26 cellular contexts compared by ENCODE assay signal in genomic region chr12:87405918-87406317, GRCh38.
DNase-seq lines count a peak whose midpoint lies in the region; ATAC-seq, FAIRE-seq and TF ChIP-seq lines count a peak whose summit lies in the region.
"Had no signal": no experiment of that assay in that cellular context is flagged by ENCODE, and none has a peak within 500 bp of the region (broad histone marks: within the 10 kb centered on the region; RNA-seq: fewer than 3 reads in every experiment).

No MANE protein-coding gene starts in this region.

- ATAC-seq in GM19035 (IDR thresholded peaks at IDR 0.05; ENCODE audit: unreplicated experiment), result no peak
- no peak for ATAC-seq in GM21619 (IDR thresholded peaks at IDR 0.05; ENCODE audit: unreplicated experiment)
- no peak for ATAC-seq in GM18858 (IDR thresholded peaks at IDR 0.05; ENCODE audit: unreplicated experiment)
- ATAC-seq: HepG2, Panc1, T-cell had no signal

- H3K27ac ChIP-seq in RWPE1, result no peak overlapping the region
- H3K27ac ChIP-seq: BLaER1 treated with 17β-estradiol and CSF1 and Interleukin-3, amounts not matched to agents 10 nM and 100 nM; HL-60 had no signal

- FAIRE-seq in bronchial epithelial cell (lab: Jason Lieb, UNC), result no peak
- FAIRE-seq: GM18507, H1, HepG2 had no signal

- CTCF ChIA-PET in RWPE1 (lab: Yijun Ruan, JAX), result no interaction called here

- DNase-seq in HPDE6-E6E7 (ENCODE audit: extremely low spot score), result peak; percentile 1
- peak; percentile 15 for DNase-seq in RWPE1 (ENCODE audit: low spot score)
- DNase-seq in bronchial epithelial cell (ENCODE audit: low read depth), result peak; percentile 74
- DNase-seq in fibroblast of the aortic adventitia (ENCODE audit: low read depth), result peak; percentile 42
- DNase-seq in dedifferentiated amniotic fluid mesenchymal stem cell (ENCODE audit: extremely low spot score), result no peak
- DNase-seq: CD4-positive, alpha-beta memory T cell; COR-L47; DMS53; HCEC 1CT; Kasumi-1; MG63; NCI-H2029; NCI-H2227 treated with DMSO at 0.1 percent for 48 hours; NCI-H510A; NCI-H69; T-cell had no signal

- H3K36me3 ChIP-seq in bronchial epithelial cell (ENCODE audit: control insufficient read depth, insufficient read depth, low read length), result no peaks in the 10 kb centered on the region
- H3K36me3 ChIP-seq: BLaER1 treated with 17β-estradiol and CSF1 and Interleukin-3, amounts not matched to agents 10 nM and 100 nM; MG63; SJCRH30 had no signal

- POLR2A ChIA-PET in RWPE1 (lab: Yijun Ruan, JAX; ENCODE audit: low non-redundant PET), result no interaction called here

- H3K4me3 ChIP-seq in bronchial epithelial cell (ENCODE audit: low read depth, low read length) (no peak overlapping the region), fibroblast of the aortic adventitia (ENCODE audit: low read depth, low read length) (no peak overlapping the region)
- H3K4me3 ChIP-seq: BLaER1 treated with 17β-estradiol and CSF1 and Interleukin-3, amounts not matched to agents 10 nM and 100 nM; MG63; SJCRH30 had no signal

- H3K27me3 ChIP-seq in bronchial epithelial cell (ENCODE audit: control insufficient read depth, insufficient read depth, low read length), result no peaks in the 10 kb centered on the region
- H3K27me3 ChIP-seq: BLaER1 treated with 17β-estradiol and CSF1 and Interleukin-3, amounts not matched to agents 10 nM and 100 nM; MG63; SJCRH30 had no signal

- TF ChIP-seq CTCF in RWPE1 (conservative IDR thresholded peaks at IDR 0.05; ENCODE audit: low read depth), result no peak
- no peak for TF ChIP-seq CTCF in bronchial epithelial cell (IDR thresholded peaks at IDR 0.05; ENCODE audit: insufficient read depth, low read length, severe bottlenecking)
- no peak for TF ChIP-seq CTCF in fibroblast of the aortic adventitia (IDR thresholded peaks at IDR 0.05; ENCODE audit: insufficient read depth, low read length)
